Comparison of ENCODE assay signal across 8 cellular contexts in the genomic region with DNA sequence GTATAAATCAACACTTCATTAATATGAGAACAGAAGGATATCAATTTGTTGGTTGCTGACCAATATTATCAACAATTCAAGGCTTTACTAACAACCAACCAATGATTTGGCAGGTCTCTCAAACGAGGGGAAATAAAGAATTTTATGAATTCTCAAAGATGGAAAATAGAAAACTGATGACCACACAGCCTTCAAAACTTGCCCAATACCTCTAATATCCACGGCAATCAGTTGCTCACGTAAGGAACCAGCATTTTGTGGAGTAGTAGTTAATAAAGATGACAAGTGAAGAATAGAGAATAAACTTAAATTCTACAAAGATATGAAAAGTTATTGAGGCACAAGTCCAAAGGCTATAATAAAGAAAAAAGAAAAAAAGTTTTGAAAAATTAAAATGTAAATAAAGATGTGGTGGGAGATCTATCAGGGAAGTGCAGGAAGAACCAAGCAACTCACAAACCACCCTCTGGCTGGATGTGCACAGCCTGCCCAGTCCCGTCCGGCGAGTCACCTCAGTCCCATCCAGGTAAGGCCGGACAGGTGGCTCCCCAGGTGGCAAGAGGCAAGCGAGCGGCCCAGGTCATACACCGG. TPM values are rescaled to one million over a fixed set of nuclear protein-coding genes. Genes with fewer than 3 reads are reported as not detected.
A peak's percentile ranks its signal among the peaks of the same experiment; 100 is the strongest.
DNase-seq lines count a peak whose midpoint lies in the region; ATAC-seq and TF ChIP-seq lines count a peak whose summit lies in the region.

No MANE protein-coding gene starts in this region.

- no peak for DNase-seq in GM12864 (ENCODE audit: low read depth)
- DNase-seq in RWPE2 (ENCODE audit: low spot score) = no peak
- no peak for DNase-seq in esophagus squamous epithelium (lab: John Stamatoyannopoulos, UW)
- DNase-seq in progenitor cell of endocrine pancreas (ENCODE audit: low spot score, unreplicated experiment) = no peak
- no peak for DNase-seq in medulla oblongata (ENCODE audit: extremely low spot score)

- 12% methylated on average over 8 to 9 of the region's 10 CpGs for WGBS in esophagus squamous epithelium, 2 donors

- peak overlapping the region; percentile 93 for H3K27ac Mint-ChIP-seq in progenitor cell of endocrine pancreas

- peaks cover 14% of the 10 kb centered on the region for H3K4me1 Mint-ChIP-seq in progenitor cell of endocrine pancreas (ENCODE audit: low read depth)

- H3K36me3 Mint-ChIP-seq in progenitor cell of endocrine pancreas (ENCODE audit: insufficient read depth) = no peaks in the 10 kb centered on the region

- intact Hi-C loops in esophagus squamous epithelium (cut with DNase I) = no loop called here

- peak overlapping the region; percentile 93 for H3K4me3 ChIP-seq in GM12864 (ENCODE audit: low read depth, low read length)
- H3K4me3 ChIP-seq in RWPE2 (ENCODE audit: severe bottlenecking) = peak overlapping the region; percentile 64
- H3K4me3 ChIP-seq in esophagus squamous epithelium = peak overlapping the region; percentile 81 to 94 (median 88)

- H3K27ac ChIP-seq in RWPE2 (ENCODE audit: poor library complexity, severe bottlenecking) (peak overlapping the region; percentile 28), esophagus squamous epithelium (peak overlapping the region; percentile 89 to 96 (median 90))

- peak overlapping the region; percentile 86 for H3K4me3 Mint-ChIP-seq in progenitor cell of endocrine pancreas (ENCODE audit: low read depth)

- H3K27me3 Mint-ChIP-seq in progenitor cell of endocrine pancreas = no peaks in the 10 kb centered on the region

- H3K9me3 Mint-ChIP-seq in progenitor cell of endocrine pancreas (ENCODE audit: low read depth) = no peaks in the 10 kb centered on the region

- H3K4me1 ChIP-seq in RWPE2 (ENCODE audit: insufficient read depth, poor library complexity, severe bottlenecking) = peaks cover 5% of the 10 kb centered on the region
- H3K4me1 ChIP-seq in esophagus squamous epithelium = peaks cover 0 to 24% (median 0%) of the 10 kb centered on the region in 3 donors

- H3K27me3 ChIP-seq in RWPE2 (ENCODE audit: insufficient read depth, poor library complexity, severe bottlenecking) (no peaks in the 10 kb centered on the region), esophagus squamous epithelium (no peaks in the 10 kb centered on the region)

- TF ChIP-seq POLR2A in esophagus squamous epithelium (IDR thresholded peaks at IDR 0.05) = no peak

- H3K9me3 ChIP-seq in RWPE2 (ENCODE audit: severe bottlenecking) (no peaks in the 10 kb centered on the region), esophagus squamous epithelium (no peaks in the 10 kb centered on the region)

- no peak for TF ChIP-seq CTCF in GM12864 (IDR thresholded peaks at IDR 0.05; ENCODE audit: low read depth, low read length, missing control alignments)
- no peak for TF ChIP-seq CTCF in RWPE2 (IDR thresholded peaks at IDR 0.05; ENCODE audit: poor library complexity, severe bottlenecking)
- no peak for TF ChIP-seq CTCF in esophagus squamous epithelium (IDR thresholded peaks at IDR 0.05)
- no peak for TF ChIP-seq CTCF in progenitor cell of endocrine pancreas (IDR thresholded peaks at IDR 0.05; ENCODE audit: unreplicated experiment)

- H3K36me3 ChIP-seq in RWPE2 (ENCODE audit: low read depth) = no peaks in the 10 kb centered on the region
- no peaks in the 10 kb centered on the region for H3K36me3 ChIP-seq in esophagus squamous epithelium

- no peak; the same call in 1 of the 3 replicates for ATAC-seq in RWPE2 (ENCODE audit: low read depth)
- ATAC-seq in GM19463 (IDR thresholded peaks at IDR 0.05; ENCODE audit: unreplicated experiment) = no peak
- no peak for ATAC-seq in HG02981 (IDR thresholded peaks at IDR 0.05; ENCODE audit: unreplicated experiment)
- no peak for ATAC-seq in GM18907 (IDR thresholded peaks at IDR 0.05; ENCODE audit: unreplicated experiment)

RNA-seq across cellular contexts. Expression of gene GK5, which starts 0.8 kb away (rescaled TPM):
- total RNA-seq in esophagus squamous epithelium (10 to 100 TPM; 10.8 to 18.3 (median 12.7) TPM), progenitor cell of endocrine pancreas (17.6 and 20.0 TPM in 2 replicates)
